Comparison of ENCODE assay signal across 15 cellular contexts in genomic region chr7:37212526-37212925, GRCh38.
DNase-seq lines count a peak whose midpoint lies in the region; ATAC-seq and TF ChIP-seq lines count a peak whose summit lies in the region.
"Had no signal": no experiment of that assay in that cellular context is flagged by ENCODE, and none has a peak within 500 bp of the region (broad histone marks: within the 10 kb centered on the region; RNA-seq: fewer than 3 reads in every experiment).

No MANE protein-coding gene starts in this region.

- ATAC-seq in GM18861 (IDR thresholded peaks at IDR 0.05; ENCODE audit: unreplicated experiment) (peak; percentile 15), GM21786 (IDR thresholded peaks at IDR 0.05; ENCODE audit: unreplicated experiment) (peak; percentile 10), GM18858 (IDR thresholded peaks at IDR 0.05; ENCODE audit: unreplicated experiment) (no peak), gastrocnemius medialis (no peak)

- H3K27me3 Mint-ChIP-seq in activated naive CD8-positive, alpha-beta T cell treated with anti-CD3 and anti-CD28 coated beads for 36 hours = no peaks in the 10 kb centered on the region
- peaks cover 9% of the 10 kb centered on the region for H3K27me3 Mint-ChIP-seq in nephron progenitor cell (ENCODE audit: low read depth, poor library complexity)
- H3K27me3 Mint-ChIP-seq: activated CD4-positive, alpha-beta T cell treated with anti-CD3 and anti-CD28 coated beads, Interleukin-2, amount 10 ng/mL, durations not matched to agents 7 days and 5 days; progenitor cell of endocrine pancreas had no signal

- no peaks in the 10 kb centered on the region for H3K9me3 Mint-ChIP-seq in activated naive CD8-positive, alpha-beta T cell treated with anti-CD3 and anti-CD28 coated beads for 36 hours
- no peaks in the 10 kb centered on the region for H3K9me3 Mint-ChIP-seq in nephron progenitor cell
- H3K9me3 Mint-ChIP-seq: activated CD4-positive, alpha-beta T cell treated with anti-CD3 and anti-CD28 coated beads, Interleukin-2, amount 10 ng/mL, durations not matched to agents 7 days and 5 days; immature natural killer cell had no signal

- TF ChIP-seq CTCF in nephron progenitor cell (IDR thresholded peaks at IDR 0.05) (no peak), gastrocnemius medialis (IDR thresholded peaks at IDR 0.05 in 4 of 5, conservative IDR thresholded peaks at IDR 0.05 in 1 of 5) (no peak)

- TF ChIP-seq POLR2A in gastrocnemius medialis (IDR thresholded peaks at IDR 0.05) = no peak

- H3K4me3 ChIP-seq in gastrocnemius medialis = no peak overlapping the region
- H3K4me3 ChIP-seq: BLaER1 treated with 17β-estradiol and CSF1 and Interleukin-3, amounts not matched to agents 10 nM and 100 nM had no signal

- in situ Hi-C loops in gastrocnemius medialis (cut with MboI; ENCODE audit: low sequenced_read_pairs in 4 of 4) = loop anchor here in 1 of 4 donors (25.0 kb wide), 1 partner anchor 625 kb away; the partner anchor contains the start of gene NME8

- intact Hi-C loops in gastrocnemius medialis (cut with DNase I; ENCODE audit: low total_unique reads) = loop anchor here (10.0 kb wide), 1 partner anchor 72 kb away; no protein-coding TSS in a partner anchor

- H3K9me3 ChIP-seq in gastrocnemius medialis = no peaks in the 10 kb centered on the region
- H3K9me3 ChIP-seq: BLaER1 treated with 17β-estradiol and CSF1 and Interleukin-3, amounts not matched to agents 10 nM and 100 nM had no signal

- no peaks in the 10 kb centered on the region for H3K27me3 ChIP-seq in gastrocnemius medialis
- H3K27me3 ChIP-seq: BLaER1 treated with 17β-estradiol and CSF1 and Interleukin-3, amounts not matched to agents 10 nM and 100 nM had no signal

- H3K36me3 ChIP-seq in gastrocnemius medialis = no peaks in the 10 kb centered on the region

- DNase-seq in activated naive CD8-positive, alpha-beta T cell treated with anti-CD3 and anti-CD28 coated beads for 36 hours = no peak
- DNase-seq in nephron progenitor cell (no peak), GF-D8 (lab: John Stamatoyannopoulos, UW) (no peak), gastrocnemius medialis (no peak)
- DNase-seq: activated CD4-positive, alpha-beta T cell treated with anti-CD3 and anti-CD28 coated beads, Interleukin-2, amount 10 ng/mL, durations not matched to agents 7 days and 5 days; DND-41; foreskin melanocyte; immature natural killer cell; NCI-H1694 treated with DMSO at 0.1 percent for 48 hours; T-helper 2 cell had no signal

- peaks cover 14% of the 10 kb centered on the region for H3K4me1 Mint-ChIP-seq in activated naive CD8-positive, alpha-beta T cell treated with anti-CD3 and anti-CD28 coated beads for 36 hours
- peaks cover 35% of the 10 kb centered on the region for H3K4me1 Mint-ChIP-seq in nephron progenitor cell

- H3K4me1 ChIP-seq in gastrocnemius medialis = peaks cover 12 to 18% of the 10 kb centered on the region in 2 donors

- peak overlapping the region; percentile 26 for H3K27ac Mint-ChIP-seq in activated naive CD8-positive, alpha-beta T cell treated with anti-CD3 and anti-CD28 coated beads for 36 hours
- peak overlapping the region; percentile 43 for H3K27ac Mint-ChIP-seq in nephron progenitor cell
- H3K27ac Mint-ChIP-seq: activated CD4-positive, alpha-beta T cell treated with anti-CD3 and anti-CD28 coated beads, Interleukin-2, amount 10 ng/mL, durations not matched to agents 7 days and 5 days; progenitor cell of endocrine pancreas had no signal

- peaks cover 23% of the 10 kb centered on the region for H3K36me3 Mint-ChIP-seq in activated naive CD8-positive, alpha-beta T cell treated with anti-CD3 and anti-CD28 coated beads for 36 hours
- H3K36me3 Mint-ChIP-seq in nephron progenitor cell (ENCODE audit: low read depth) = peaks cover 6% of the 10 kb centered on the region

- H3K27ac ChIP-seq in gastrocnemius medialis = peak overlapping the region in 2 of 4 donors; percentile 58 to 61
- H3K27ac ChIP-seq: BLaER1 treated with 17β-estradiol and CSF1 and Interleukin-3, amounts not matched to agents 10 nM and 100 nM had no signal

- H3K4me3 Mint-ChIP-seq in activated naive CD8-positive, alpha-beta T cell treated with anti-CD3 and anti-CD28 coated beads for 36 hours = no peak overlapping the region
- no peak overlapping the region for H3K4me3 Mint-ChIP-seq in nephron progenitor cell
- H3K4me3 Mint-ChIP-seq: activated CD4-positive, alpha-beta T cell treated with anti-CD3 and anti-CD28 coated beads, Interleukin-2, amount 10 ng/mL, durations not matched to agents 7 days and 5 days; immature natural killer cell had no signal

Comparison
In these comparisons a context has a peak if more than half of its experiments do, and no peak if none do; other contexts are left out.
1. ATAC-seq: peak in GM18861 (single experiment) and GM21786 (single experiment); none in GM18858 (single experiment) and gastrocnemius medialis (0 of 2).